9 cellular contexts compared by ENCODE assay signal in the genomic region with DNA sequence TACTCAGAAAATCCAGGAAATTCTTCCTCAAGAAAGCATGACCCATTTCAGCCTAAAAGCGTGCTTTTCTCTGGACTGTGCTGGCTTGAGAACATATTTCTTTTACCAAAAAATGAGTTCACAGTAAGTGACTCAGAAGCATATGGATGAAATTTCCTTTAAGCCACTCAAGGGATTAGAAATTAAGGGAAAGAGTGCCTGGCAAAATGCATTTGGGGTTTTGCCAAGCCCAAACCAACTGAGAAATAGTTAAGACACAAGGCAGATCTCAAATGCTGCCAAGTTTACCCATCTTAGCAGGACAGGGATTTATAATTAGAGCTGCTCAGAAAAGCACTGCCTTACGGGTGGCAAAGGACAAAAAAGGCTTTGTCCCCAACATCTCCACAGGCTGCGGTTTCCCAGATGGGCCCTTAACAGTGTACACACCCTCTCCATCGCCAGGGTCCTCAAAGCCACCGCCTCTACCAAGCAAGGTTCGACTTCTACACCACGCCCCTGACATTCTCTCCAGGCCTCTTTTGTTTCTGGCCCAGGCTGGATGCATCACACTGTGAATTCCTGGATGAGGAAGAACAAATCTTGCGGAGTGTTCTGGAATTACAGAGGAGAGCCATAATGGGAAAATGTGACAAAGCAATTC. TPM values are rescaled to one million over a fixed set of nuclear protein-coding genes. Genes with fewer than 3 reads are reported as not detected.
DNase-seq lines count a peak whose midpoint lies in the region; ATAC-seq and TF ChIP-seq lines count a peak whose summit lies in the region.
"Had no signal": no experiment of that assay in that cellular context is flagged by ENCODE, and none has a peak within 500 bp of the region (broad histone marks: within the 10 kb centered on the region; RNA-seq: fewer than 3 reads in every experiment).

No MANE protein-coding gene starts in this region.

- H3K4ac ChIP-seq in IMR-90 (ENCODE audit: low read depth, low read length), result peak overlapping the region; percentile 7; the same call in 1 of the 2 replicates

- no peak overlapping the region for H3K18ac ChIP-seq in IMR-90 (ENCODE audit: low read depth, low read length)

- H2BK15ac ChIP-seq in IMR-90 (ENCODE audit: low read depth, low read length), result no peak overlapping the region

- H3K27ac ChIP-seq in IMR-90 (ENCODE audit: insufficient read depth, low read length), result peak overlapping the region; percentile 28; the same call in 1 of the 2 replicates
- peak overlapping the region in 3 of 4 donors; percentile 28 to 85 (median 76) for H3K27ac ChIP-seq in tibial nerve

- H2BK120ac ChIP-seq in IMR-90 (ENCODE audit: low read depth, low read length), result no peak overlapping the region

- intact Hi-C loops in IMR-90 (cut with micrococcal nuclease), result loop anchor here (5.0 kb wide), 2 partner anchors 171 to 219 kb away; no protein-coding TSS in a partner anchor

- no peak overlapping the region for H4K91ac ChIP-seq in IMR-90 (ENCODE audit: insufficient read depth, low read depth, low read length)

- BruUV-seq in IMR-90 (replicated peaks; lab: Mats Ljungman, UMichigan), result no TSS peak

- TF ChIP-seq RAD21 in IMR-90 (IDR thresholded peaks at IDR 0.05; ENCODE audit: low read length), result no peak

- no peaks in the 10 kb centered on the region for H3K79me1 ChIP-seq in IMR-90 (ENCODE audit: low read depth in 1 of 2, low read length in 2 of 2)

- dilution Hi-C loops in IMR-90 (cut with HindIII; ENCODE audit: low sequenced_read_pairs, unreplicated experiment), result no loop called here

- H3K27me3 ChIP-seq in IMR-90 (ENCODE audit: control insufficient read depth, insufficient read depth, low read length), result no peaks in the 10 kb centered on the region; the same call in 1 of the 2 replicates
- no peaks in the 10 kb centered on the region for H3K27me3 ChIP-seq in tibial nerve

- H2AFZ ChIP-seq in IMR-90 (replicated peaks; ENCODE audit: low read length, poor library complexity), result no peak overlapping the region

- H3K4me1 ChIP-seq in IMR-90 (ENCODE audit: control insufficient read depth, insufficient read depth, low read length), result peaks cover 6% of the 10 kb centered on the region; the same call in 1 of the 2 replicates
- peaks cover 0 to 31% (median 10%) of the 10 kb centered on the region in 4 donors for H3K4me1 ChIP-seq in tibial nerve

- H4K8ac ChIP-seq in IMR-90 (ENCODE audit: low read depth in 2 of 2, low read length in 2 of 2), result no peak overlapping the region

- H4K20me1 ChIP-seq in IMR-90 (ENCODE audit: insufficient read depth, low read length), result no peaks in the 10 kb centered on the region

- H3K4me2 ChIP-seq in IMR-90 (ENCODE audit: low read depth, low read length), result no peak overlapping the region

- no peaks in the 10 kb centered on the region for H3K9me3 ChIP-seq in IMR-90 (ENCODE audit: control insufficient read depth, insufficient read depth, low read length)
- H3K9me3 ChIP-seq in tibial nerve, result no peaks in the 10 kb centered on the region

- in situ Hi-C loops in IMR-90 (cut with MboI; ENCODE audit: low sequenced_read_pairs), result no loop called here
- in situ Hi-C loops in astrocyte of the spinal cord (cut with HindIII; ENCODE audit: low sequenced_read_pairs), result no loop called here

- POLR2A ChIA-PET in IMR-90 (lab: Charles Lee; ENCODE audit: unreplicated experiment), result no interaction called here

- H2BK20ac ChIP-seq in IMR-90 (ENCODE audit: low read depth, low read length), result no peak overlapping the region

- TF ChIP-seq CTCF in IMR-90 (conservative IDR thresholded peaks at IDR 0.05; ENCODE audit: low read depth, low read length), result no peak
- no peak for TF ChIP-seq CTCF in astrocyte of the spinal cord (IDR thresholded peaks at IDR 0.05; ENCODE audit: low read depth, low read length)
- no peak for TF ChIP-seq CTCF in tibial nerve (IDR thresholded peaks at IDR 0.05)

- no peaks in the 10 kb centered on the region for H3K36me3 ChIP-seq in IMR-90 (ENCODE audit: control insufficient read depth, insufficient read depth, low read length)
- H3K36me3 ChIP-seq in tibial nerve, result peaks cover 0 to 4% (median 0%) of the 10 kb centered on the region in 3 donors

- no peaks in the 10 kb centered on the region; the same call in 1 of the 2 replicates for H3K9me1 ChIP-seq in IMR-90 (ENCODE audit: insufficient read depth, low read length)

- H4K5ac ChIP-seq in IMR-90 (ENCODE audit: low read depth, low read length), result no peak overlapping the region

- TF ChIP-seq EP300 in tibial nerve (IDR thresholded peaks at IDR 0.05), result peak in 1 of 2 donors; percentile 19

- no peak overlapping the region for H3K14ac ChIP-seq in IMR-90 (replicated peaks; ENCODE audit: low read depth, low read length)

- no peak overlapping the region for H2BK5ac ChIP-seq in IMR-90 (ENCODE audit: low read depth, low read length, poor library complexity, severe bottlenecking)

- TF ChIP-seq POLR2A in IMR-90 (IDR thresholded peaks at IDR 0.05; ENCODE audit: low read depth, low read length), result no peak
- no peak for TF ChIP-seq POLR2A in tibial nerve (IDR thresholded peaks at IDR 0.05)

- no peak overlapping the region for H3K56ac ChIP-seq in IMR-90 (ENCODE audit: extremely low read depth, insufficient read depth, low read length)

- ATAC-seq in IMR-90 (ENCODE audit: low read depth) (peak; percentile 77), HG03432 (IDR thresholded peaks at IDR 0.05; ENCODE audit: unreplicated experiment) (no peak)

- no peak overlapping the region for H2AK9ac ChIP-seq in IMR-90 (replicated peaks; ENCODE audit: low read depth, low read length, poor library complexity)

- H3K9ac ChIP-seq in IMR-90 (ENCODE audit: low read depth, low read length), result no peak overlapping the region

- no CpG with 5 or more reads among the region's 8 CpGs for WGBS in IMR-90 (ENCODE audit: extremely low coverage in 2 of 2, insufficient read length in 1 of 2), 2 experiments
- WGBS in tibial nerve, 2 donors, result 33 to 42% methylated on average over 8 of the region's 8 CpGs

- no peak overlapping the region; the same call in 1 of the 2 replicates for H2AK5ac ChIP-seq in IMR-90 (ENCODE audit: low read depth, low read length)

- DNase-seq in IMR-90 (peak; percentile 67), astrocyte of the spinal cord (ENCODE audit: low read depth, low spot score) (peak; percentile 77), inferior parietal cortex (ENCODE audit: extremely low spot score) (peak; percentile 75), tibial nerve (ENCODE audit: low spot score in 2 of 2) (peak in 1 of 2 donors; percentile 33), UCSD-AML1 (lab: John Stamatoyannopoulos, UW; ENCODE audit: unreplicated experiment) (no peak)
- no peak for DNase-seq in NK-92 treated with Interleukin-12 subunit alpha and Interleukin-12 subunit beta, amount 100 ng/mL, for 24 hours (lab: John Stamatoyannopoulos, UW)
- DNase-seq: activated CD4-positive, alpha-beta T cell treated with anti-CD3 and anti-CD28 coated beads, Interleukin-2, amount 50 U/mL, for 1 hour; NCI-H345 had no signal

- CTCF ChIA-PET in IMR-90 (lab: Yijun Ruan, JAX), result no interaction called here

- no peak overlapping the region for H3K23ac ChIP-seq in IMR-90 (ENCODE audit: low read depth, low read length)

- H3K4me3 ChIP-seq in IMR-90 (ENCODE audit: insufficient read depth, low read depth, low read length) (no peak overlapping the region), astrocyte of the spinal cord (ENCODE audit: low read depth, low read length) (no peak overlapping the region), tibial nerve (no peak overlapping the region)

TF ChIP-seq in IMR-90, 13 proteins besides CTCF, POLR2A, EP300 and RAD21 (continues in another document):
- TF ChIP-seq MAFK (IDR thresholded peaks at IDR 0.05; ENCODE audit: low read depth, low read length) (no peak), RCOR1 (IDR thresholded peaks at IDR 0.05; ENCODE audit: insufficient replicate concordance, low read length) (no peak), BHLHE40 (IDR thresholded peaks at IDR 0.05; ENCODE audit: low read depth, low read length) (no peak), CHD1 (IDR thresholded peaks at IDR 0.05; ENCODE audit: low read depth, low read length) (no peak), MXI1 (IDR thresholded peaks at IDR 0.05; ENCODE audit: borderline replicate concordance, low read depth, low read length) (no peak), FOS (IDR thresholded peaks at IDR 0.05; ENCODE audit: low read depth, low read length) (no peak), MAZ (IDR thresholded peaks at IDR 0.05; ENCODE audit: borderline replicate concordance, low read depth, low read length) (no peak), SMC3 (IDR thresholded peaks at IDR 0.05; ENCODE audit: low read depth, low read length) (no peak), ELK1 (IDR thresholded peaks at IDR 0.05; ENCODE audit: borderline replicate concordance, low read depth, low read length) (no peak), CEBPB (IDR thresholded peaks at IDR 0.05; ENCODE audit: low read depth, low read length) (no peak), RFX5 (IDR thresholded peaks at IDR 0.05; ENCODE audit: low read depth, low read length) (no peak)
- TF ChIP-seq, protein P1, sequence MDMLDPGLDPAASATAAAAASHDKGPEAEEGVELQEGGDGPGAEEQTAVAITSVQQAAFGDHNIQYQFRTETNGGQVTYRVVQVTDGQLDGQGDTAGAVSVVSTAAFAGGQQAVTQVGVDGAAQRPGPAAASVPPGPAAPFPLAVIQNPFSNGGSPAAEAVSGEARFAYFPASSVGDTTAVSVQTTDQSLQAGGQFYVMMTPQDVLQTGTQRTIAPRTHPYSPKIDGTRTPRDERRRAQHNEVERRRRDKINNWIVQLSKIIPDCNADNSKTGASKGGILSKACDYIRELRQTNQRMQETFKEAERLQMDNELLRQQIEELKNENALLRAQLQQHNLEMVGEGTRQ (IDR thresholded peaks at IDR 0.05; ENCODE audit: low read depth, low read length), result no peak

RNA-seq across cellular contexts. Expression of gene CDHR3, which starts 30.1 kb away (rescaled TPM):
- total RNA-seq in IMR-90 (2012; rRNA removed), result 1.6 and 1.7 TPM in 2 replicates
- polyA plus RNA-seq in IMR-90 (2012; rRNA removed), result 0.96 and 1.3 TPM in 2 replicates
- polyA plus RNA-seq in IMR-90 (2012; cell fraction: cytosol; rRNA removed), result 0.81 and 0.82 TPM in 2 replicates
- 3.9 and 4.1 TPM in 2 replicates for polyA plus RNA-seq in IMR-90 (2012; cell fraction: nucleus; rRNA removed; ENCODE audit: low replicate concordance)
- 10 to 100 TPM in 2 of 4 donors, 1 to 10 TPM in 2; 6.1 to 18.2 (median 10.5) TPM for total RNA-seq in tibial nerve

RNA-seq across cellular contexts. Expression of gene ATXN7L1, which starts 56.6 kb away (rescaled TPM):
- 4.3 and 4.7 TPM in 2 replicates for total RNA-seq in IMR-90 (2012; rRNA removed)
- polyA plus RNA-seq in IMR-90 (2012; rRNA removed), result 3.2 and 3.5 TPM in 2 replicates
- polyA plus RNA-seq in IMR-90 (2012; cell fraction: cytosol; rRNA removed), result 1.3 and 1.8 TPM in 2 replicates
- polyA plus RNA-seq in IMR-90 (2012; cell fraction: nucleus; rRNA removed; ENCODE audit: low replicate concordance), result 3.4 and 6.4 TPM in 2 replicates
- total RNA-seq in tibial nerve, result 10 to 100 TPM; 14.6 to 22.5 (median 19.1) TPM

Comparison
In these comparisons a context has a peak if more than half of its experiments do, and no peak if none do; other contexts are left out.
1. DNase-seq: peak in IMR-90 (single experiment), astrocyte of the spinal cord (single experiment) and inferior parietal cortex (single experiment); none in UCSD-AML1 (single experiment) and NK-92 treated with Interleukin-12 subunit alpha and Interleukin-12 subunit beta, amount 100 ng/mL, for 24 hours (single experiment).